Comparison of ENCODE assay signal across 10 cellular contexts in the genomic region with DNA sequence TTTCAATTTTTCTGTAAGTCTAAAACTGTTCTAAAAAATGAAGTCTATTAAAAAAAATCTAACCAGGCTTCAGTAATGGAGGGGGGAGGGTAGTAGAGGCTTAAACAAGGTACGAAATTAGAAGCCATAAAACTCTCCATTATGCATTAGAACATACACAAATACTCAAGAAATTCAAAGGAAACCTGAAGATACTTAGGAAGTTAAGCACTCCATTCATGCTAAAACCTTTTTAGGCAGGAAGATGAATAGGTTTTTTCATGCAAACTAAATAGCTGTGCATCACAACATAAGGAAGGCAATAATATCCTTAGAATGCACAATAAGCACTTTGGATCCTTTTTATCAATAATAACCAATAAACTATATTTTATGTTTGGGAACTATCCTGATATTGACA. TPM values are rescaled to one million over a fixed set of nuclear protein-coding genes. Genes with fewer than 3 reads are reported as not detected.
A peak's percentile ranks its signal among the peaks of the same experiment; 100 is the strongest.
DNase-seq lines count a peak whose midpoint lies in the region; ATAC-seq and TF ChIP-seq lines count a peak whose summit lies in the region.
"Had no signal": no experiment of that assay in that cellular context is flagged by ENCODE, and none has a peak within 500 bp of the region (broad histone marks: within the 10 kb centered on the region; RNA-seq: fewer than 3 reads in every experiment).

No MANE protein-coding gene starts in this region.

- CTCF ChIA-PET in PC-9 (lab: Charles Lee) = no interaction called here

- peaks cover 14% of the 10 kb centered on the region for H3K36me3 Mint-ChIP-seq in T-helper 1 cell treated with Interleukin-12 subunit alpha and Interleukin-12 subunit beta and Interleukin-4 antibody, amounts not matched to agents 30 μg/mL and 1 μg/mL, for 36 hours (ENCODE audit: low read depth)
- peaks cover 9% of the 10 kb centered on the region for H3K36me3 Mint-ChIP-seq in endothelial cell (ENCODE audit: low read depth, unreplicated experiment)

- peak overlapping the region; percentile 96 for H3K4me3 Mint-ChIP-seq in T-helper 1 cell treated with Interleukin-12 subunit alpha and Interleukin-12 subunit beta and Interleukin-4 antibody, amounts not matched to agents 30 μg/mL and 1 μg/mL, for 36 hours
- peak overlapping the region; percentile 86 for H3K4me3 Mint-ChIP-seq in endothelial cell (ENCODE audit: unreplicated experiment)

- intact Hi-C loops in PC-9 (cut with micrococcal nuclease; ENCODE audit: unreplicated experiment) (no loop called here), psoas muscle (cut with DNase I) (no loop called here)

- H3K4me3 ChIP-seq in PC-9 (peak overlapping the region; percentile 96; the same call in 1 of the 2 replicates), psoas muscle (peak overlapping the region; percentile 97)

- no TSS peak for BruUV-seq in PC-9 (replicated peaks; lab: Mats Ljungman, UMichigan)

- no peak for DNase-seq in T-helper 1 cell
- DNase-seq in PC-9 = no peak
- DNase-seq in endothelial cell (ENCODE audit: low spot score) = no peak
- no peak for DNase-seq in psoas muscle
- DNase-seq in NCI-H345 (lab: John Stamatoyannopoulos, UW) = no peak
- DNase-seq in NCI-H2029 (lab: John Stamatoyannopoulos, UW) = no peak
- DNase-seq: NCI-H187, pancreas had no signal

- no peaks in the 10 kb centered on the region for H3K27me3 ChIP-seq in PC-9 (ENCODE audit: insufficient read depth, low read depth)
- no peaks in the 10 kb centered on the region for H3K27me3 ChIP-seq in psoas muscle (ENCODE audit: insufficient read depth in 3 of 3, low read length in 2 of 3)
- H3K27me3 ChIP-seq: pancreas had no signal

- 52 to 61% (median 58%) methylated on average over 1 of the region's 1 CpG for WGBS in psoas muscle, 3 donors

- H3F3A ChIP-seq in PC-9 (ENCODE audit: insufficient read depth, low read depth) = peaks cover 11% of the 10 kb centered on the region; the same call in 1 of the 2 replicates

- no peak for TF ChIP-seq CTCF in PC-9 (conservative IDR thresholded peaks at IDR 0.05)
- no peak for TF ChIP-seq CTCF in endothelial cell (IDR thresholded peaks at IDR 0.05; ENCODE audit: unreplicated experiment)
- no peak for TF ChIP-seq CTCF in psoas muscle (IDR thresholded peaks at IDR 0.05)

- H3K27ac Mint-ChIP-seq in T-helper 1 cell treated with Interleukin-12 subunit alpha and Interleukin-12 subunit beta and Interleukin-4 antibody, amounts not matched to agents 30 μg/mL and 1 μg/mL, for 36 hours = no peak overlapping the region
- no peak overlapping the region for H3K27ac Mint-ChIP-seq in endothelial cell (ENCODE audit: unreplicated experiment)

- H3K9me2 ChIP-seq in PC-9 (ENCODE audit: insufficient read depth) = no peaks in the 10 kb centered on the region

- no peaks in the 10 kb centered on the region for H3K9me3 ChIP-seq in PC-9 (ENCODE audit: insufficient read depth, low read depth)
- no peaks in the 10 kb centered on the region for H3K9me3 ChIP-seq in psoas muscle
- H3K9me3 ChIP-seq: pancreas had no signal

- H4K20me1 ChIP-seq in PC-9 (ENCODE audit: insufficient read depth) = peaks cover 46% of the 10 kb centered on the region

- ATAC-seq in psoas muscle (no peak), HG02623 (IDR thresholded peaks at IDR 0.05; ENCODE audit: unreplicated experiment) (no peak)
- ATAC-seq: pancreas had no signal

- no peaks in the 10 kb centered on the region for H3K9me3 Mint-ChIP-seq in T-helper 1 cell treated with Interleukin-12 subunit alpha and Interleukin-12 subunit beta and Interleukin-4 antibody, amounts not matched to agents 30 μg/mL and 1 μg/mL, for 36 hours
- H3K9me3 Mint-ChIP-seq in endothelial cell (ENCODE audit: unreplicated experiment) = no peaks in the 10 kb centered on the region

- H3K4me2 ChIP-seq in PC-9 = peak overlapping the region; percentile 77

- H3K79me2 ChIP-seq in PC-9 (ENCODE audit: low read depth) = peaks cover 69% of the 10 kb centered on the region

- H3K36me3 ChIP-seq in PC-9 (ENCODE audit: low read depth) (no peaks in the 10 kb centered on the region; the same call in 1 of the 2 replicates), psoas muscle (ENCODE audit: insufficient read depth in 1 of 2, low read depth in 1 of 2) (no peaks in the 10 kb centered on the region)
- H3K36me3 ChIP-seq: pancreas had no signal

- H2AFZ ChIP-seq in PC-9 = no peak overlapping the region

- H3K4me1 Mint-ChIP-seq in T-helper 1 cell treated with Interleukin-12 subunit alpha and Interleukin-12 subunit beta and Interleukin-4 antibody, amounts not matched to agents 30 μg/mL and 1 μg/mL, for 36 hours (ENCODE audit: low read depth) = peaks cover 29% of the 10 kb centered on the region
- H3K4me1 Mint-ChIP-seq in endothelial cell (ENCODE audit: unreplicated experiment) = peaks cover 20% of the 10 kb centered on the region

- H3K4me1 ChIP-seq in PC-9 (replicated peaks; ENCODE audit: insufficient read depth) (peaks cover 24% of the 10 kb centered on the region), psoas muscle (peaks cover 20% of the 10 kb centered on the region)

- H3K27me3 Mint-ChIP-seq in T-helper 1 cell treated with Interleukin-12 subunit alpha and Interleukin-12 subunit beta and Interleukin-4 antibody, amounts not matched to agents 30 μg/mL and 1 μg/mL, for 36 hours (ENCODE audit: low read depth) = no peaks in the 10 kb centered on the region
- H3K27me3 Mint-ChIP-seq in endothelial cell (ENCODE audit: unreplicated experiment) = peaks cover 2% of the 10 kb centered on the region

- POLR2A ChIA-PET in PC-9 (lab: Charles Lee; ENCODE audit: unreplicated experiment) = interaction anchor here (0.7 kb wide), 1 partner anchor 12 kb away, joined by 5 read pairs; no protein-coding TSS in a partner anchor

- H3K27ac ChIP-seq in PC-9 = no peak overlapping the region
- no peak overlapping the region for H3K27ac ChIP-seq in psoas muscle
- H3K27ac ChIP-seq: pancreas had no signal

RNA-seq across cellular contexts. Expression of a gene that starts 2.4 kb away (rescaled TPM):
- 134 and 142 TPM in 2 replicates for total RNA-seq in PC-9 (2021)
- 125 TPM for total RNA-seq in endothelial cell (ENCODE audit: unreplicated experiment)
- 10 to 100 TPM; 74.9 to 88.2 (median 86.9) TPM for total RNA-seq in psoas muscle
- polyA plus RNA-seq in psoas muscle = 100 to 1,000 TPM in 1 of 3 donors, 10 to 100 TPM in 2; 49.4 to 117 (median 58.4) TPM

RNA-seq across cellular contexts. Expression of a gene that starts 29.2 kb away (rescaled TPM):
- 58.7 and 64.5 TPM in 2 replicates for total RNA-seq in PC-9 (2021)
- total RNA-seq in endothelial cell (ENCODE audit: unreplicated experiment) = 21.7 TPM
- 10 to 100 TPM; 23.8 to 35.2 (median 24.7) TPM for total RNA-seq in psoas muscle
- 10 to 100 TPM; 26.4 to 31.9 (median 31.5) TPM for polyA plus RNA-seq in psoas muscle
